In the genomic region with DNA sequence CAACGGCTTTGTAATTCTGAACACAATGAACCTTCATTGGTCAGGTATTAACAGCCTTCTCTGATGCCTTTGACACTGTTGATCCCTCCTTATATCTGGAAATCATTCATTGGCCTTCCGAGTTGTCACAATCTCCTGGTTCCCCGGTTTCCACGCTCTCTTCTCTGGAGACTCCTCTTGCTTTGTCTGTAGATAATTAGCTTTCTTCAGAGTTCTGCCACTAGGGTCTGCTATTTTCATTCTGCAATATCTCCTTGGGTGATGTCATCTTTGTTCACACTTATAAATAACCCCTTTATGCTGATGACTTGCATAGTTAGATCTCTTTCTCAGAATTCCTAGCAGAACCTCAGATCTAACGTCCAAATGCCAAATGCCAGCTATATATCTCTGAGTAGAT, we compare ENCODE assay signal across 13 cellular contexts.
DNase-seq lines count a peak whose midpoint lies in the region; ATAC-seq and TF ChIP-seq lines count a peak whose summit lies in the region.
"Had no signal": no experiment of that assay in that cellular context is flagged by ENCODE, and none has a peak within 500 bp of the region (broad histone marks: within the 10 kb centered on the region; RNA-seq: fewer than 3 reads in every experiment).

No MANE protein-coding gene starts in this region.

- no peaks in the 10 kb centered on the region for H3K27me3 Mint-ChIP-seq in CD4-positive, alpha-beta memory T cell
- H3K27me3 Mint-ChIP-seq: activated naive CD4-positive, alpha-beta T cell treated with anti-CD3 and anti-CD28 coated beads, Interleukin-2, amount 50 U/mL, for 24 hours had no signal

- peak; percentile 70 for TF ChIP-seq RAD21 in IMR-90 (IDR thresholded peaks at IDR 0.05; ENCODE audit: low read length)

- no peak overlapping the region for H4K91ac ChIP-seq in IMR-90 (ENCODE audit: insufficient read depth, low read depth, low read length)

- no peak overlapping the region for H3K4me3 ChIP-seq in IMR-90 (ENCODE audit: insufficient read depth, low read depth, low read length)
- H3K4me3 ChIP-seq in CD4-positive, alpha-beta memory T cell (ENCODE audit: low read length in 2 of 2) = no peak overlapping the region
- H3K4me3 ChIP-seq: K562, prostate gland, stomach had no signal

- no peak overlapping the region for H2AK5ac ChIP-seq in IMR-90 (ENCODE audit: low read depth, low read length)

- BruUV-seq in IMR-90 (replicated peaks; lab: Mats Ljungman, UMichigan) = no TSS peak

- no peak overlapping the region for H2BK5ac ChIP-seq in IMR-90 (ENCODE audit: low read depth, low read length, poor library complexity, severe bottlenecking)

- no peak overlapping the region for H3K4me2 ChIP-seq in IMR-90 (ENCODE audit: low read depth, low read length)

- H2AK9ac ChIP-seq in IMR-90 (replicated peaks; ENCODE audit: low read depth, low read length, poor library complexity) = no peak overlapping the region

- H3K27ac Mint-ChIP-seq in CD4-positive, alpha-beta memory T cell = no peak overlapping the region
- H3K27ac Mint-ChIP-seq: activated naive CD4-positive, alpha-beta T cell treated with anti-CD3 and anti-CD28 coated beads, Interleukin-2, amount 50 U/mL, for 24 hours had no signal

- 0 out of 2 replicates have a peak overlapping the region, but pooled peaks have one; percentile 40 for H3K18ac ChIP-seq in IMR-90 (ENCODE audit: low read depth, low read length)

- H3K23ac ChIP-seq in IMR-90 (ENCODE audit: low read depth, low read length) = no peak overlapping the region

- H3K4me1 ChIP-seq in IMR-90 (ENCODE audit: control insufficient read depth, insufficient read depth, low read length) = no peaks in the 10 kb centered on the region; the same call in 1 of the 2 replicates
- no peaks in the 10 kb centered on the region for H3K4me1 ChIP-seq in CD4-positive, alpha-beta memory T cell (ENCODE audit: insufficient read depth, low read length)
- H3K4me1 ChIP-seq: prostate gland, stomach had no signal

- TF ChIP-seq POLR2A in IMR-90 (IDR thresholded peaks at IDR 0.05; ENCODE audit: low read depth, low read length) = no peak

- H3K27ac ChIP-seq in IMR-90 (ENCODE audit: insufficient read depth, low read length) = no peak overlapping the region
- H3K27ac ChIP-seq in CD4-positive, alpha-beta memory T cell (ENCODE audit: low read depth, low read length) = no peak overlapping the region
- H3K27ac ChIP-seq: prostate gland, stomach had no signal

- H3K9ac ChIP-seq in IMR-90 (ENCODE audit: low read depth, low read length) = no peak overlapping the region

- H3K4me3 Mint-ChIP-seq in CD4-positive, alpha-beta memory T cell = no peak overlapping the region
- H3K4me3 Mint-ChIP-seq: activated naive CD4-positive, alpha-beta T cell treated with anti-CD3 and anti-CD28 coated beads, Interleukin-2, amount 50 U/mL, for 24 hours had no signal

- dilution Hi-C loops in IMR-90 (cut with HindIII; ENCODE audit: low sequenced_read_pairs, unreplicated experiment) = no loop called here

- H3K4ac ChIP-seq in IMR-90 (ENCODE audit: low read depth, low read length) = no peak overlapping the region

- H3K9me3 ChIP-seq in IMR-90 (ENCODE audit: control insufficient read depth, insufficient read depth, low read length) = no peaks in the 10 kb centered on the region
- H3K9me3 ChIP-seq in CD4-positive, alpha-beta memory T cell (ENCODE audit: control insufficient read depth in 1 of 2, low read length in 2 of 2) = peaks cover 0 to 4% of the 10 kb centered on the region in 2 donors
- H3K9me3 ChIP-seq: prostate gland, stomach had no signal

- in situ Hi-C loops in IMR-90 (cut with MboI; ENCODE audit: low sequenced_read_pairs) = no loop called here

- H4K20me1 ChIP-seq in IMR-90 (ENCODE audit: insufficient read depth, low read length) = no peaks in the 10 kb centered on the region

- no peak overlapping the region for H2BK15ac ChIP-seq in IMR-90 (ENCODE audit: low read depth, low read length)

- no peak overlapping the region for H3K56ac ChIP-seq in IMR-90 (ENCODE audit: extremely low read depth, insufficient read depth, low read length)

- H3K9me1 ChIP-seq in IMR-90 (ENCODE audit: insufficient read depth, low read length) = peaks cover 3% of the 10 kb centered on the region; the same call in 1 of the 2 replicates

- H4K5ac ChIP-seq in IMR-90 (ENCODE audit: low read depth, low read length) = no peak overlapping the region

- peaks cover 0 to 17% (median 9%) of the 10 kb centered on the region in 8 donors for H3K9me3 Mint-ChIP-seq in CD4-positive, alpha-beta memory T cell

- ATAC-seq in IMR-90 (ENCODE audit: low read depth) (peak; percentile 69), sciatic nerve (no peak)
- ATAC-seq: K562 had no signal

- H4K8ac ChIP-seq in IMR-90 (ENCODE audit: low read depth in 2 of 2, low read length in 2 of 2) = no peak overlapping the region

- no peak overlapping the region for H3K14ac ChIP-seq in IMR-90 (replicated peaks; ENCODE audit: low read depth, low read length)

- H3K36me3 ChIP-seq in IMR-90 (ENCODE audit: control insufficient read depth, insufficient read depth, low read length) = no peaks in the 10 kb centered on the region
- H3K36me3 ChIP-seq in CD4-positive, alpha-beta memory T cell (ENCODE audit: insufficient read depth, low read length) = no peaks in the 10 kb centered on the region
- H3K36me3 ChIP-seq: prostate gland, stomach had no signal

- H3K4me1 Mint-ChIP-seq in CD4-positive, alpha-beta memory T cell = no peaks in the 10 kb centered on the region
- H3K4me1 Mint-ChIP-seq: activated naive CD4-positive, alpha-beta T cell treated with anti-CD3 and anti-CD28 coated beads, Interleukin-2, amount 50 U/mL, for 24 hours had no signal

- 80% methylated on average over 1 of the region's 5 CpGs; no CpG with 5 or more reads in 1 of the 2 experiments for WGBS in IMR-90 (ENCODE audit: extremely low coverage in 2 of 2, insufficient read length in 1 of 2), 2 experiments

- intact Hi-C loops in IMR-90 (cut with micrococcal nuclease) = loop anchor here (2.0 kb wide), 1 partner anchor 202 kb away; no protein-coding TSS in a partner anchor
- intact Hi-C loops in sciatic nerve (cut with DNase I) = no loop called here
- intact Hi-C loops in CD4-positive, alpha-beta memory T cell (cut with micrococcal nuclease) = no loop called here

- no peak overlapping the region for H2AFZ ChIP-seq in IMR-90 (replicated peaks; ENCODE audit: low read length, poor library complexity)

- H2BK20ac ChIP-seq in IMR-90 (ENCODE audit: low read depth, low read length) = no peak overlapping the region

- peak; percentile 68 for TF ChIP-seq CTCF in IMR-90 (conservative IDR thresholded peaks at IDR 0.05; ENCODE audit: low read depth, low read length)

- H2BK120ac ChIP-seq in IMR-90 (ENCODE audit: low read depth, low read length) = no peak overlapping the region

- no peaks in the 10 kb centered on the region for H3K79me1 ChIP-seq in IMR-90 (ENCODE audit: low read depth in 1 of 2, low read length in 2 of 2)

- no peaks in the 10 kb centered on the region for H3K27me3 ChIP-seq in IMR-90 (ENCODE audit: control insufficient read depth, insufficient read depth, low read length)
- no peaks in the 10 kb centered on the region for H3K27me3 ChIP-seq in CD4-positive, alpha-beta memory T cell (ENCODE audit: insufficient read depth, low read length)
- H3K27me3 ChIP-seq: stomach had no signal

- CTCF ChIA-PET in IMR-90 (lab: Yijun Ruan, JAX) = interaction anchor here (0.6 to 1.6 kb wide), 4 partner anchors 10 to 1877 kb away, joined by 3 to 6 read pairs (median 4); no protein-coding TSS in a partner anchor
- CTCF ChIA-PET in CD4-positive, alpha-beta memory T cell (lab: Charles Lee; ENCODE audit: partially characterized antibody) = no interaction called here

- no peaks in the 10 kb centered on the region for H3K36me3 Mint-ChIP-seq in CD4-positive, alpha-beta memory T cell
- H3K36me3 Mint-ChIP-seq: activated naive CD4-positive, alpha-beta T cell treated with anti-CD3 and anti-CD28 coated beads, Interleukin-2, amount 50 U/mL, for 24 hours had no signal

- POLR2A ChIA-PET in IMR-90 (lab: Charles Lee; ENCODE audit: unreplicated experiment) = no interaction called here
- POLR2A ChIA-PET in CD4-positive, alpha-beta memory T cell (lab: Charles Lee; ENCODE audit: partially characterized antibody) = no interaction called here

- peak; percentile 34 for DNase-seq in DMS 273 treated with DMSO at 0.1 percent for 48 hours (lab: John Stamatoyannopoulos, UW)
- DNase-seq in IMR-90 = peak; percentile 69
- DNase-seq in amniotic epithelial cell (ENCODE audit: low read depth) = peak; percentile 60
- DNase-seq in left kidney (ENCODE audit: low read depth, low spot score) = peak; percentile 37
- no peak for DNase-seq in mucosa of gallbladder (ENCODE audit: low spot score)
- DNase-seq in stimulated activated CD4-positive, alpha-beta T cell treated with anti-CD3 and anti-CD28 coated beads, Interleukin-4, amount 100 ng/mL, for 4 hours = no peak
- no peak for DNase-seq in sciatic nerve (ENCODE audit: low spot score)
- DNase-seq in CD4-positive, alpha-beta memory T cell = no peak
- DNase-seq: stomach, T-helper 2 cell had no signal

TF ChIP-seq in IMR-90, 13 proteins besides CTCF, POLR2A, EP300 and RAD21:
- no peak for TF ChIP-seq MXI1 (IDR thresholded peaks at IDR 0.05; ENCODE audit: borderline replicate concordance, low read depth, low read length)
- peak; percentile 42; the same call in 1 of the 2 replicates for TF ChIP-seq CEBPB (IDR thresholded peaks at IDR 0.05; ENCODE audit: low read depth, low read length)
- TF ChIP-seq RFX5 (IDR thresholded peaks at IDR 0.05; ENCODE audit: low read depth, low read length) = no peak
- peak; percentile 52 for TF ChIP-seq SMC3 (IDR thresholded peaks at IDR 0.05; ENCODE audit: low read depth, low read length)
- no peak for TF ChIP-seq NFE2L2 (IDR thresholded peaks at IDR 0.05; ENCODE audit: low read depth, low read length)

Comparison
In these comparisons a context has a peak if more than half of its experiments do, and no peak if none do; other contexts are left out.
1. DNase-seq: peak in DMS 273 treated with DMSO at 0.1 percent for 48 hours (single experiment), IMR-90 (single experiment), amniotic epithelial cell (single experiment) and left kidney (single experiment); none in mucosa of gallbladder (single experiment), stimulated activated CD4-positive, alpha-beta T cell treated with anti-CD3 and anti-CD28 coated beads, Interleukin-4, amount 100 ng/mL, for 4 hours (0 of 2), sciatic nerve (single experiment) and CD4-positive, alpha-beta memory T cell (0 of 5).